In the genomic region with DNA sequence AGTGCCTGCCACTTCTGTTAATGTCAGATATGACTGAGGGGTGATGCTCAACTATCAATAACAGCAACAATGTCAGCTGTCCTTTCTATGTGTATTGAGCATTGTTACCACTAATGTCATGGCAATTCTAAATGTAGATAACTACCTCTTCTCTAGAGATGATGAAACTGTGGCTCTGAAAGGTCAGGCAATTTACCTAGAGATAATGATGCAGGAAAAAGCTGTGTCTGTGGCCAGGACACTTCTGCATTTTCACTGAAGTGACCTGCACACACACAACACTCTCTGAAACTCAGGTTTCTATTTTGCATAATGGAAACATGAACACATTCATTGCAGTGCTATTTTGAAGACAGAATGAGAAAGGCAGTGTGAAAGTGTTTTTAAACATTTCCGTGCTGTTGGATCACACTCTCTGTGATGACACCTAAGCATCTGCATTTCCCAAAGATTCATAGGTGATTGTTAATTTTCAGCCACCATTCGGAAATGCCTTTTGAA, we compare ENCODE assay signal across 12 cellular contexts.
DNase-seq lines count a peak whose midpoint lies in the region; ATAC-seq and TF ChIP-seq lines count a peak whose summit lies in the region.
"Had no signal": no experiment of that assay in that cellular context is flagged by ENCODE, and none has a peak within 500 bp of the region (broad histone marks: within the 10 kb centered on the region; RNA-seq: fewer than 3 reads in every experiment).

No MANE protein-coding gene starts in this region.

- H3K4me1 ChIP-seq in OCI-LY7 (ENCODE audit: insufficient read depth, low read length, poor library complexity, severe bottlenecking), result no peaks in the 10 kb centered on the region

- no peak overlapping the region for H3K27ac ChIP-seq in OCI-LY7 (ENCODE audit: low read depth, low read length, poor library complexity, severe bottlenecking)
- no peak overlapping the region for H3K27ac ChIP-seq in brain microvascular endothelial cell
- H3K27ac ChIP-seq: 22Rv1 had no signal

- BruUV-seq in OCI-LY7 (replicated peaks; lab: Mats Ljungman, UMichigan), result no TSS peak

- no peaks in the 10 kb centered on the region for H3K36me3 ChIP-seq in OCI-LY7 (ENCODE audit: insufficient read depth, low read length)
- H3K36me3 ChIP-seq in brain microvascular endothelial cell (replicated peaks), result no peaks in the 10 kb centered on the region

- no peak overlapping the region for H3K4me2 ChIP-seq in OCI-LY7 (ENCODE audit: low read length)
- H3K4me2 ChIP-seq: SK-N-SH had no signal

- no peak overlapping the region for H3K4me3 ChIP-seq in OCI-LY7 (ENCODE audit: low read depth, low read length, poor library complexity, severe bottlenecking)
- H3K4me3 ChIP-seq in brain microvascular endothelial cell (ENCODE audit: low read depth, low read length), result no peak overlapping the region

- H3K79me2 ChIP-seq in OCI-LY7 (ENCODE audit: insufficient read depth, low read depth, low read length), result no peaks in the 10 kb centered on the region

- intact Hi-C loops in OCI-LY7 (cut with micrococcal nuclease; ENCODE audit: unreplicated experiment), result no loop called here
- intact Hi-C loops in cardiac septum (cut with DNase I), result no loop called here

- DNase-seq in NCI-H748 (lab: John Stamatoyannopoulos, UW; ENCODE audit: unreplicated experiment) (peak; percentile 12), NCI-H748 treated with DMSO at 0.1 percent for 48 hours (lab: John Stamatoyannopoulos, UW) (no peak), OCI-LY7 (ENCODE audit: low spot score) (no peak), MV-4-11 (lab: John Stamatoyannopoulos, UW) (no peak), brain microvascular endothelial cell (no peak), cardiac septum (ENCODE audit: low spot score) (no peak)
- DNase-seq: activated gamma-delta T cell, H7, SK-N-SH had no signal

- POLR2A ChIA-PET in OCI-LY7 (lab: Charles Lee), result no interaction called here

- no peaks in the 10 kb centered on the region for H3K9me3 ChIP-seq in OCI-LY7 (ENCODE audit: low read length)
- H3K9me3 ChIP-seq: SK-N-SH had no signal

- TF ChIP-seq CTCF in OCI-LY7 (conservative IDR thresholded peaks at IDR 0.05; ENCODE audit: low read length) (no peak), brain microvascular endothelial cell (IDR thresholded peaks at IDR 0.05; ENCODE audit: low read depth, low read length, missing control alignments) (no peak)

- H3K9me2 ChIP-seq in OCI-LY7 (ENCODE audit: insufficient read depth, low read length), result no peaks in the 10 kb centered on the region
- H3K9me2 ChIP-seq: SK-N-SH had no signal

- in situ Hi-C loops in brain microvascular endothelial cell (cut with HindIII; ENCODE audit: low pct_ligation_motif_present, low sequenced_read_pairs), result no loop called here

- H4K20me1 ChIP-seq in OCI-LY7 (ENCODE audit: insufficient read depth, low read length), result no peaks in the 10 kb centered on the region

- H2AFZ ChIP-seq in OCI-LY7 (ENCODE audit: low read length), result no peak overlapping the region

- ATAC-seq in GM21786 (IDR thresholded peaks at IDR 0.05; ENCODE audit: unreplicated experiment), result peak; percentile 94
- peak; percentile 98 for ATAC-seq in HG03159 (IDR thresholded peaks at IDR 0.05; ENCODE audit: unreplicated experiment)

- H3K27me3 ChIP-seq in brain microvascular endothelial cell (replicated peaks), result no peaks in the 10 kb centered on the region

- CTCF ChIA-PET in OCI-LY7 (lab: Charles Lee; ENCODE audit: unreplicated experiment), result no interaction called here
